2 cellular contexts compared by ENCODE assay signal in genomic region chr14:103104389-103104653, GRCh38.
TF ChIP-seq lines count a peak whose summit lies in the region.

No MANE protein-coding gene starts in this region.

TF ChIP-seq in SK-N-SH, 30 proteins besides CTCF, POLR2A, EP300 and RAD21 (continued from another document):
- no peak for TF ChIP-seq RFX5 (IDR thresholded peaks at IDR 0.05; ENCODE audit: low read length)
- no peak for TF ChIP-seq ELF1 (IDR thresholded peaks at IDR 0.05)
- no peak for TF ChIP-seq SIN3A (IDR thresholded peaks at IDR 0.05; ENCODE audit: borderline replicate concordance, low read depth, low read length)
- TF ChIP-seq, protein P1, sequence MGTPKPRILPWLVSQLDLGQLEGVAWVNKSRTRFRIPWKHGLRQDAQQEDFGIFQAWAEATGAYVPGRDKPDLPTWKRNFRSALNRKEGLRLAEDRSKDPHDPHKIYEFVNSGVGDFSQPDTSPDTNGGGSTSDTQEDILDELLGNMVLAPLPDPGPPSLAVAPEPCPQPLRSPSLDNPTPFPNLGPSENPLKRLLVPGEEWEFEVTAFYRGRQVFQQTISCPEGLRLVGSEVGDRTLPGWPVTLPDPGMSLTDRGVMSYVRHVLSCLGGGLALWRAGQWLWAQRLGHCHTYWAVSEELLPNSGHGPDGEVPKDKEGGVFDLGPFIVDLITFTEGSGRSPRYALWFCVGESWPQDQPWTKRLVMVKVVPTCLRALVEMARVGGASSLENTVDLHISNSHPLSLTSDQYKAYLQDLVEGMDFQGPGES (IDR thresholded peaks at IDR 0.05; ENCODE audit: low read depth, low read length), result no peak
- TF ChIP-seq FOSL2 (IDR thresholded peaks at IDR 0.05; ENCODE audit: borderline replicate concordance, low read depth), result no peak
- no peak for TF ChIP-seq GATA2 (CRISPR knock-in tag; IDR thresholded peaks at IDR 0.05)
- no peak for TF ChIP-seq ZBTB33 (IDR thresholded peaks at IDR 0.05; ENCODE audit: borderline replicate concordance, low read depth)
- no peak for TF ChIP-seq GABPA (IDR thresholded peaks at IDR 0.05; ENCODE audit: low read depth)
- no peak for TF ChIP-seq FOXM1 (IDR thresholded peaks at IDR 0.05; ENCODE audit: low read depth)
- no peak for TF ChIP-seq POLR2AphosphoS5 (IDR thresholded peaks at IDR 0.05; ENCODE audit: low read depth, low read length)
- no peak for TF ChIP-seq TEAD4 (IDR thresholded peaks at IDR 0.05; ENCODE audit: borderline replicate concordance, insufficient read depth)
- TF ChIP-seq SMC3 (IDR thresholded peaks at IDR 0.05; ENCODE audit: low read depth, low read length), result no peak

TF ChIP-seq in SK-N-SH treated with all-trans-retinoic acid at 6 μM for 48 hours, 23 proteins besides CTCF, POLR2A, EP300 and RAD21 (continued from another document):
- TF ChIP-seq ZC3H10 (CRISPR knock-in tag; IDR thresholded peaks at IDR 0.05), result no peak
- no peak for TF ChIP-seq RARB (CRISPR knock-in tag; IDR thresholded peaks at IDR 0.05)
- TF ChIP-seq, protein P2, sequence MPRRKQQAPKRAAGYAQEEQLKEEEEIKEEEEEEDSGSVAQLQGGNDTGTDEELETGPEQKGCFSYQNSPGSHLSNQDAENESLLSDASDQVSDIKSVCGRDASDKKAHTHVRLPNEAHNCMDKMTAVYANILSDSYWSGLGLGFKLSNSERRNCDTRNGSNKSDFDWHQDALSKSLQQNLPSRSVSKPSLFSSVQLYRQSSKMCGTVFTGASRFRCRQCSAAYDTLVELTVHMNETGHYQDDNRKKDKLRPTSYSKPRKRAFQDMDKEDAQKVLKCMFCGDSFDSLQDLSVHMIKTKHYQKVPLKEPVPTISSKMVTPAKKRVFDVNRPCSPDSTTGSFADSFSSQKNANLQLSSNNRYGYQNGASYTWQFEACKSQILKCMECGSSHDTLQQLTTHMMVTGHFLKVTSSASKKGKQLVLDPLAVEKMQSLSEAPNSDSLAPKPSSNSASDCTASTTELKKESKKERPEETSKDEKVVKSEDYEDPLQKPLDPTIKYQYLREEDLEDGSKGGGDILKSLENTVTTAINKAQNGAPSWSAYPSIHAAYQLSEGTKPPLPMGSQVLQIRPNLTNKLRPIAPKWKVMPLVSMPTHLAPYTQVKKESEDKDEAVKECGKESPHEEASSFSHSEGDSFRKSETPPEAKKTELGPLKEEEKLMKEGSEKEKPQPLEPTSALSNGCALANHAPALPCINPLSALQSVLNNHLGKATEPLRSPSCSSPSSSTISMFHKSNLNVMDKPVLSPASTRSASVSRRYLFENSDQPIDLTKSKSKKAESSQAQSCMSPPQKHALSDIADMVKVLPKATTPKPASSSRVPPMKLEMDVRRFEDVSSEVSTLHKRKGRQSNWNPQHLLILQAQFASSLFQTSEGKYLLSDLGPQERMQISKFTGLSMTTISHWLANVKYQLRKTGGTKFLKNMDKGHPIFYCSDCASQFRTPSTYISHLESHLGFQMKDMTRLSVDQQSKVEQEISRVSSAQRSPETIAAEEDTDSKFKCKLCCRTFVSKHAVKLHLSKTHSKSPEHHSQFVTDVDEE (CRISPR knock-in tag; IDR thresholded peaks at IDR 0.05), result no peak
- TF ChIP-seq ZFP3 (CRISPR knock-in tag; IDR thresholded peaks at IDR 0.05), result no peak
- no peak for TF ChIP-seq POU6F1 (CRISPR knock-in tag; IDR thresholded peaks at IDR 0.05; ENCODE audit: borderline replicate concordance, low read depth)
- TF ChIP-seq GLIS3 (CRISPR knock-in tag; IDR thresholded peaks at IDR 0.05), result no peak
- TF ChIP-seq OSR1 (CRISPR knock-in tag; IDR thresholded peaks at IDR 0.05), result no peak
- no peak for TF ChIP-seq ARNTL (CRISPR knock-in tag; IDR thresholded peaks at IDR 0.05; ENCODE audit: borderline replicate concordance, low read depth)
- TF ChIP-seq CREB5 (CRISPR knock-in tag; IDR thresholded peaks at IDR 0.05; ENCODE audit: low read depth), result no peak
- TF ChIP-seq ZNF8 (CRISPR knock-in tag; IDR thresholded peaks at IDR 0.05), result no peak
